ENCODE assay signal across 8 cellular contexts in genomic region chr6:24719125-24719931, GRCh38. TPM values are rescaled to one million over a fixed set of nuclear protein-coding genes. Genes with fewer than 3 reads are reported as not detected.
DNase-seq lines count a peak whose midpoint lies in the region; ATAC-seq and TF ChIP-seq lines count a peak whose summit lies in the region.

Gene C6orf62, minus strand, starts transcription at chr6:24719154. Its CDS starts 486 bp downstream, at chr6:24718668.

- H3K4me3 Mint-ChIP-seq in CD4-positive, CD25-positive, alpha-beta regulatory T cell: peak within 1 kb of the TSS; percentile 91 to 100 (median 95)
- H3K4me3 Mint-ChIP-seq in type B pancreatic cell: peak within 1 kb of the TSS; percentile 95

- no peak for TF ChIP-seq EP300 in gastroesophageal sphincter (IDR thresholded peaks at IDR 0.05)

- H2AFZ ChIP-seq in osteoblast (ENCODE audit: low read length): no peak within 1 kb of the TSS

- no peaks in the 10 kb centered on the region for H3K9me3 ChIP-seq in CD4-positive, CD25-positive, alpha-beta regulatory T cell (ENCODE audit: control insufficient read depth in 2 of 2, low read length in 2 of 2)
- no peaks in the 10 kb centered on the region for H3K9me3 ChIP-seq in gastroesophageal sphincter
- H3K9me3 ChIP-seq in osteoblast (ENCODE audit: low read depth, low read length): no peaks in the 10 kb centered on the region

- peak within 1 kb of the TSS; percentile 96 for H3K4me3 ChIP-seq in CD4-positive, CD25-positive, alpha-beta regulatory T cell (ENCODE audit: low read depth, low read length)
- peak within 1 kb of the TSS; percentile 81 to 84 for H3K4me3 ChIP-seq in gastroesophageal sphincter
- peak within 1 kb of the TSS; percentile 97 for H3K4me3 ChIP-seq in osteoblast (ENCODE audit: insufficient read depth, low read length)

- peaks cover 0 to 1% (median 0%) of the 10 kb centered on the region in 7 donors for H3K9me3 Mint-ChIP-seq in CD4-positive, CD25-positive, alpha-beta regulatory T cell
- H3K9me3 Mint-ChIP-seq in type B pancreatic cell: no peaks in the 10 kb centered on the region

- TF ChIP-seq CTCF in gastroesophageal sphincter (IDR thresholded peaks at IDR 0.05) (no peak), osteoblast (IDR thresholded peaks at IDR 0.05; ENCODE audit: extremely low read depth, low read depth, low read length) (no peak), type B pancreatic cell (conservative IDR thresholded peaks at IDR 0.05) (no peak)

- peak within 1 kb of the TSS; percentile 98 to 100 (median 100) for H3K27ac Mint-ChIP-seq in CD4-positive, CD25-positive, alpha-beta regulatory T cell
- H3K27ac Mint-ChIP-seq in type B pancreatic cell: peak within 1 kb of the TSS; percentile 100

- 0% methylated on average over 7 to 18 of the region's 24 CpGs for WGBS in gastroesophageal sphincter (ENCODE audit: low coverage in 1 of 2), 2 donors

- peaks cover 52% of the 10 kb centered on the region for H4K20me1 ChIP-seq in osteoblast (ENCODE audit: insufficient read depth, low read length)

- H3K27me3 ChIP-seq in CD4-positive, CD25-positive, alpha-beta regulatory T cell (ENCODE audit: control insufficient read depth, insufficient read depth, low read length): no peaks in the 10 kb centered on the region
- H3K27me3 ChIP-seq in gastroesophageal sphincter: no peaks in the 10 kb centered on the region
- H3K27me3 ChIP-seq in osteoblast (ENCODE audit: insufficient read depth, low read length): no peaks in the 10 kb centered on the region

- TF ChIP-seq POLR2A in gastroesophageal sphincter (IDR thresholded peaks at IDR 0.05): no peak

- peaks cover 32% of the 10 kb centered on the region for H3K36me3 Mint-ChIP-seq in CD4-positive, CD25-positive, alpha-beta regulatory T cell
- H3K36me3 Mint-ChIP-seq in type B pancreatic cell: peaks cover 24% of the 10 kb centered on the region

- peaks cover 63% of the 10 kb centered on the region for H3K79me2 ChIP-seq in osteoblast (ENCODE audit: insufficient read depth, low read length)

- H3K4me2 ChIP-seq in osteoblast (ENCODE audit: insufficient read depth, low read length): peak within 1 kb of the TSS; percentile 92

- peaks cover 57% of the 10 kb centered on the region for H3K4me1 ChIP-seq in CD4-positive, CD25-positive, alpha-beta regulatory T cell (ENCODE audit: control insufficient read depth, insufficient read depth, low read length, poor library complexity, severe bottlenecking)
- H3K4me1 ChIP-seq in gastroesophageal sphincter: peaks cover 9 to 56% (median 17%) of the 10 kb centered on the region in 3 donors
- peaks cover 13% of the 10 kb centered on the region for H3K4me1 ChIP-seq in osteoblast (ENCODE audit: insufficient read depth, low read length)

- peak within 1 kb of the TSS; percentile 100 for H3K27ac ChIP-seq in CD4-positive, CD25-positive, alpha-beta regulatory T cell (ENCODE audit: insufficient read depth, low read length, poor library complexity, severe bottlenecking)
- peak within 1 kb of the TSS; percentile 92 to 99 (median 97) for H3K27ac ChIP-seq in gastroesophageal sphincter
- peak within 1 kb of the TSS; percentile 99 for H3K27ac ChIP-seq in osteoblast (ENCODE audit: low read depth, low read length)

- peak; percentile 22 to 71 (median 58) for DNase-seq in CD4-positive, CD25-positive, alpha-beta regulatory T cell
- peak; percentile 30 for DNase-seq in HCEC 1CT
- DNase-seq in RKO (ENCODE audit: low spot score): peak; percentile 66
- peak; percentile 15 for DNase-seq in activated effector memory CD4-positive, alpha-beta T cell treated with Interleukin-2 at 50 U/mL for 16 hours
- peak; percentile 68 for DNase-seq in osteoblast (ENCODE audit: insufficient read length, low spot score, missing footprints)
- DNase-seq in type B pancreatic cell (ENCODE audit: extremely low spot score, unreplicated experiment): no peak

- peaks cover 9% of the 10 kb centered on the region for H3K27me3 Mint-ChIP-seq in CD4-positive, CD25-positive, alpha-beta regulatory T cell
- H3K27me3 Mint-ChIP-seq in type B pancreatic cell: no peaks in the 10 kb centered on the region

- peaks cover 19 to 59% (median 46%) of the 10 kb centered on the region in 4 donors for H3K4me1 Mint-ChIP-seq in CD4-positive, CD25-positive, alpha-beta regulatory T cell
- peaks cover 26% of the 10 kb centered on the region for H3K4me1 Mint-ChIP-seq in type B pancreatic cell (ENCODE audit: unreplicated experiment)

- peaks cover 22% of the 10 kb centered on the region for H3K36me3 ChIP-seq in CD4-positive, CD25-positive, alpha-beta regulatory T cell (ENCODE audit: control insufficient read depth, insufficient read depth, low read length)
- peaks cover 0 to 18% of the 10 kb centered on the region in 2 donors for H3K36me3 ChIP-seq in gastroesophageal sphincter
- H3K36me3 ChIP-seq in osteoblast (ENCODE audit: insufficient read depth, low read length): peaks cover 37% of the 10 kb centered on the region

- ATAC-seq in CD4-positive, CD25-positive, alpha-beta regulatory T cell (ENCODE audit: low read depth in 2 of 2): no peak
- no peak for ATAC-seq in gastroesophageal sphincter
- ATAC-seq in GM19467 (IDR thresholded peaks at IDR 0.05; ENCODE audit: unreplicated experiment): no peak

RNA-seq across cellular contexts. Expression of gene C6orf62, which starts in this region (rescaled TPM):
- total RNA-seq in CD4-positive, CD25-positive, alpha-beta regulatory T cell: 124 TPM
- polyA plus RNA-seq in CD4-positive, CD25-positive, alpha-beta regulatory T cell: 100 to 1,000 TPM in 1 of 4 donors, 10 to 100 TPM in 3; 91.7 to 106 (median 98.6) TPM
- 10 to 100 TPM; 32.8 to 65.8 (median 45.2) TPM for total RNA-seq in gastroesophageal sphincter
- 144 and 168 TPM in 2 replicates for total RNA-seq in osteoblast
- 77.3 and 77.5 TPM in 2 replicates for total RNA-seq in type B pancreatic cell (ENCODE audit: low replicate concordance)
